In the genomic region with DNA sequence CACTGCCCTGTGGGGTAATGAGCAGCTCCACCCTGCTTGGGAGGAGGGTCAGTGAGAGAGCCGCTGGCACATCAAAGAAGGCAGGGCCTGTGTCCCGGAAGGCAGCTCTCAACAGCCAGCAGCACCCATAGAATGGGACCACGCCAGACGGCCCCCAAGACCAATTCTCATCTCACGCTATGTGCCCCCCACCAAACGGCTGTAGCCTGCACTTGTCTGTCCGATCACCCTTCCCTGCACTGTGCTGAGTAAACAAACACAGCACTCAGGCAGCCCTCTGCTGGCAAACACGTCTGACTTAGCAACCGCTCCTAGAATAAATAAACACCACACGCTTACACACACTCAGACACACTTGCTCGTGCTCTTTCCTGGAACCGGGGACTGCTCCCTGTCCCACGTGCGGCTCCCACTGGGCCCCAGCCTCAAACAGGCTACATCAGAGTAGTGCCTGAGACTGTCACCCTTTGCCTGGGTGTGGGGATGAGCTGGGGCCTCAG, we compare ENCODE assay signal across 8 cellular contexts. TPM values are rescaled to one million over a fixed set of nuclear protein-coding genes. Genes with fewer than 3 reads are reported as not detected.
DNase-seq lines count a peak whose midpoint lies in the region; ATAC-seq and TF ChIP-seq lines count a peak whose summit lies in the region.

No MANE protein-coding gene starts in this region.

- H3K4me3 Mint-ChIP-seq in neural crest cell = no peak overlapping the region

- H3K4me3 ChIP-seq in esophagus (ENCODE audit: low read depth in 1 of 2, low read length in 2 of 2) = no peak overlapping the region

- in situ Hi-C loops in G401 (cut with HindIII; ENCODE audit: low sequenced_read_pairs) = no loop called here

- peak; percentile 42 for TF ChIP-seq CTCF in neural crest cell (conservative IDR thresholded peaks at IDR 0.05)

- H3K9me3 Mint-ChIP-seq in neural crest cell = no peaks in the 10 kb centered on the region

- H3K27me3 ChIP-seq in esophagus (ENCODE audit: control insufficient read depth in 1 of 2, insufficient read depth in 2 of 2, low read length in 2 of 2) = no peaks in the 10 kb centered on the region

- H3K4me1 Mint-ChIP-seq in neural crest cell = peaks cover 12% of the 10 kb centered on the region

- no peaks in the 10 kb centered on the region for H3K36me3 ChIP-seq in esophagus (ENCODE audit: control insufficient read depth in 2 of 2, insufficient read depth in 2 of 2, low read length in 1 of 2)

- DNase-seq in G401 (ENCODE audit: low spot score) = peak; percentile 78
- peak; percentile 97 for DNase-seq in NCI-H526 (lab: John Stamatoyannopoulos, UW)
- no peak for DNase-seq in neural crest cell (ENCODE audit: low read depth, low spot score)
- no peak for DNase-seq in ecto neural progenitor cell (ENCODE audit: low spot score)
- no peak for DNase-seq in NCI-H1694 treated with DMSO at 0.1 percent for 48 hours (lab: John Stamatoyannopoulos, UW)

- WGBS in esophagus, 2 donors = 19 to 28% methylated on average over 14 of the region's 14 CpGs

- H3K4me1 ChIP-seq in esophagus (ENCODE audit: control insufficient read depth in 2 of 2, insufficient read depth in 2 of 2, low read length in 1 of 2) = peaks cover 3 to 15% of the 10 kb centered on the region in 2 donors

- ATAC-seq in GM18861 (IDR thresholded peaks at IDR 0.05; ENCODE audit: unreplicated experiment) (no peak), HG02610 (IDR thresholded peaks at IDR 0.05; ENCODE audit: unreplicated experiment) (no peak)

- H3K36me3 Mint-ChIP-seq in neural crest cell (ENCODE audit: low read depth) = no peaks in the 10 kb centered on the region

- peak overlapping the region; percentile 65 to 83 for H3K27ac ChIP-seq in esophagus (ENCODE audit: low read depth in 2 of 2, low read length in 1 of 2)

- peaks cover 29% of the 10 kb centered on the region for H3K27me3 Mint-ChIP-seq in neural crest cell (ENCODE audit: low read depth)

- H3K27ac Mint-ChIP-seq in neural crest cell (ENCODE audit: unreplicated experiment) = peak overlapping the region; percentile 63

- H3K9me3 ChIP-seq in esophagus (ENCODE audit: control insufficient read depth in 2 of 2, insufficient read depth in 1 of 2, low read depth in 1 of 2, low read length in 1 of 2) = no peaks in the 10 kb centered on the region

RNA-seq across cellular contexts. Expression of a gene that starts 53.2 kb away (rescaled TPM):
- total RNA-seq in G401 (2014; rRNA removed; shearing (Covaris generic)) = 1.3 and 12.7 TPM in 2 replicates
- polyA plus RNA-seq in esophagus = under 1 TPM; 0.61 TPM
- 21.3 and 22.1 TPM in 2 replicates for total RNA-seq in neural crest cell

Comparison
In these comparisons a context has a peak if more than half of its experiments do, and no peak if none do; other contexts are left out.
1. DNase-seq: peak in G401 (single experiment) and NCI-H526 (2 of 2); none in neural crest cell (single experiment), ecto neural progenitor cell (single experiment) and NCI-H1694 treated with DMSO at 0.1 percent for 48 hours (single experiment).